ENCODE assay signal across 12 cellular contexts in the genomic region with DNA sequence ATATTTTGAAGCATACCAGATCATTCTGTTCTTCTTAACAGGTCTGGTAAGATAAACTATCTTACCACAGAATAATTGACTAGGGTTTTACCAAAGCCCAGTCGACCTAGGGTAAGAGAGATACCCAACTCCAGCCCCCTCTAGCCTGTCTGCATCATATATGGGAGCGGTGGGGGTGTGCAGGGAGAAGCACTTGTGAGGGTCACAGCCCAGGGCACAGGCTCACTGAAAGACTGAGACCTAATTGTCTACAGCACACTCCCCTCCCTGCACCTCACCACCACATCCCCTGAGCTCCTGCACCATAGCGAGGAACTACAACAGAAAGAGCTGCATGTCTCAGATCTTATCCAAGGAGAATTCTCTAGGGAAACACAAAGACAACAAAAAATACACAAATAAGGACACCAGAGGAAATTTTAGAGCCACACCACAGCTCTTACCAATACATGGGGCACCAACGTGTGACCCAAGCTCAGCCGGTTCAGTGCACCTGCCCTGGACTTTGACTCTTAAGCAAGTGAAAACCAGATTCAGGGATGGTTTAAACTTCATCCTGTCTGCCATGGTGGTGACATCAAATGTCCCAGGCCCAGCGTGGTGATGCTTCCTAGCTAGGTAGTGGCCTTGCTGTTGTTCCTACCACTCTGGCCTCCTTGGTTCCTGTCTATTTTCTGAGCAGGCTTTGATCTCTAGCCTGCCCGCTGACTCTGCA.
A peak's percentile ranks its signal among the peaks of the same experiment; 100 is the strongest.
DNase-seq lines count a peak whose midpoint lies in the region; ATAC-seq and TF ChIP-seq lines count a peak whose summit lies in the region.
"Had no signal": no experiment of that assay in that cellular context is flagged by ENCODE, and none has a peak within 500 bp of the region (broad histone marks: within the 10 kb centered on the region; RNA-seq: fewer than 3 reads in every experiment).

No MANE protein-coding gene starts in this region.

- H3K9ac ChIP-seq in Loucy (ENCODE audit: low read depth, low read length, poor library complexity, severe bottlenecking) (no peak overlapping the region), liver (ENCODE audit: low read depth in 1 of 2, low read length in 2 of 2) (no peak overlapping the region)

- no peaks in the 10 kb centered on the region for H3F3A ChIP-seq in Loucy (ENCODE audit: low read depth)

- H3K9me2 ChIP-seq in Loucy (replicated peaks; ENCODE audit: low read depth, low read length): no peaks in the 10 kb centered on the region

- WGBS in liver: 72% methylated on average over 7 of the region's 7 CpGs

- H4K20me1 ChIP-seq in Loucy (ENCODE audit: insufficient read depth, low read length, poor library complexity, severe bottlenecking): no peaks in the 10 kb centered on the region

- intact Hi-C loops in left cardiac atrium (cut with DNase I): no loop called here

- H3K27me3 Mint-ChIP-seq in stimulated activated memory B cell treated with anti-CD40 and anti-IgM and Interleukin-4, amounts not matched to agents 10 μg/mL and 1 μg/mL and 100 μg/mL, for 72 hours: peaks cover 4% of the 10 kb centered on the region
- peaks cover 52% of the 10 kb centered on the region for H3K27me3 Mint-ChIP-seq in progenitor cell of endocrine pancreas
- no peaks in the 10 kb centered on the region for H3K27me3 Mint-ChIP-seq in activated naive CD8-positive, alpha-beta T cell treated with anti-CD3 and anti-CD28 coated beads, Interleukin-2, amount 50 U/mL, for 24 hours

- no peak for TF ChIP-seq RAD21 in liver (IDR thresholded peaks at IDR 0.05)

- H3K27ac Mint-ChIP-seq in stimulated activated memory B cell treated with anti-CD40 and anti-IgM and Interleukin-4, amounts not matched to agents 10 μg/mL and 1 μg/mL and 100 μg/mL, for 72 hours: no peak overlapping the region
- no peak overlapping the region for H3K27ac Mint-ChIP-seq in progenitor cell of endocrine pancreas
- H3K27ac Mint-ChIP-seq in activated naive CD8-positive, alpha-beta T cell treated with anti-CD3 and anti-CD28 coated beads, Interleukin-2, amount 50 U/mL, for 24 hours: no peak overlapping the region
- H3K27ac Mint-ChIP-seq: B cell; CD4-positive, alpha-beta T cell; HFFc6 had no signal

- H3K4me2 ChIP-seq in Loucy (ENCODE audit: low read depth, low read length, poor library complexity, severe bottlenecking): no peak overlapping the region

- H3K9me3 Mint-ChIP-seq in stimulated activated memory B cell treated with anti-CD40 and anti-IgM and Interleukin-4, amounts not matched to agents 10 μg/mL and 1 μg/mL and 100 μg/mL, for 72 hours: no peaks in the 10 kb centered on the region
- H3K9me3 Mint-ChIP-seq in progenitor cell of endocrine pancreas (ENCODE audit: low read depth): no peaks in the 10 kb centered on the region
- H3K9me3 Mint-ChIP-seq in activated naive CD8-positive, alpha-beta T cell treated with anti-CD3 and anti-CD28 coated beads, Interleukin-2, amount 50 U/mL, for 24 hours: no peaks in the 10 kb centered on the region
- H3K9me3 Mint-ChIP-seq: CD4-positive, alpha-beta T cell; HFFc6 had no signal

- TF ChIP-seq CTCF in Loucy (conservative IDR thresholded peaks at IDR 0.05; ENCODE audit: low read length) (no peak), liver (IDR thresholded peaks at IDR 0.05; ENCODE audit: low read depth, low read length, missing input control) (no peak), progenitor cell of endocrine pancreas (IDR thresholded peaks at IDR 0.05; ENCODE audit: unreplicated experiment) (no peak)

- ATAC-seq in stimulated activated memory B cell treated with anti-CD40 and anti-IgM and Interleukin-4, amounts not matched to agents 10 μg/mL and 1 μg/mL and 100 μg/mL, for 72 hours: peak; percentile 20
- no peak for ATAC-seq in left cardiac atrium
- ATAC-seq in activated naive CD8-positive, alpha-beta T cell treated with anti-CD3 and anti-CD28 coated beads, Interleukin-2, amount 50 U/mL, for 24 hours: no peak

- no peaks in the 10 kb centered on the region for H3K36me3 ChIP-seq in Loucy (ENCODE audit: insufficient read depth, low read length)
- no peaks in the 10 kb centered on the region for H3K36me3 ChIP-seq in liver (ENCODE audit: control insufficient read depth in 4 of 4, insufficient read depth in 3 of 4, low read depth in 1 of 4, low read length in 3 of 4)

- no peak overlapping the region for H3K27ac ChIP-seq in liver (ENCODE audit: low read depth in 1 of 2, low read length in 2 of 2)

- H3K4me1 Mint-ChIP-seq in stimulated activated memory B cell treated with anti-CD40 and anti-IgM and Interleukin-4, amounts not matched to agents 10 μg/mL and 1 μg/mL and 100 μg/mL, for 72 hours: no peaks in the 10 kb centered on the region
- no peaks in the 10 kb centered on the region for H3K4me1 Mint-ChIP-seq in progenitor cell of endocrine pancreas (ENCODE audit: low read depth)
- H3K4me1 Mint-ChIP-seq in activated naive CD8-positive, alpha-beta T cell treated with anti-CD3 and anti-CD28 coated beads, Interleukin-2, amount 50 U/mL, for 24 hours: no peaks in the 10 kb centered on the region
- H3K4me1 Mint-ChIP-seq: B cell had no signal

- H3K4me3 ChIP-seq in Loucy (ENCODE audit: low read length, poor library complexity, severe bottlenecking) (no peak overlapping the region), liver (ENCODE audit: low read depth in 1 of 3, low read length in 3 of 3) (no peak overlapping the region)

- H3K9me3 ChIP-seq in Loucy (ENCODE audit: insufficient read depth, low read depth, low read length) (no peaks in the 10 kb centered on the region), liver (ENCODE audit: control insufficient read depth in 4 of 4, low read length in 3 of 4) (no peaks in the 10 kb centered on the region)

- peak; percentile 22 for DNase-seq in ecto neural progenitor cell (ENCODE audit: low spot score)
- DNase-seq in left cardiac atrium: no peak
- no peak for DNase-seq in progenitor cell of endocrine pancreas (ENCODE audit: low spot score, unreplicated experiment)
- no peak for DNase-seq in activated naive CD8-positive, alpha-beta T cell treated with anti-CD3 and anti-CD28 coated beads, Interleukin-2, amount 50 U/mL, for 24 hours
- DNase-seq: C1 segment of cervical spinal cord; CD4-positive, alpha-beta T cell; HCEC 1CT; HFFc6 had no signal

- H2AFZ ChIP-seq in Loucy (ENCODE audit: low read length): peak overlapping the region; percentile 47; the same call in 1 of the 2 replicates

- H3K27me3 ChIP-seq in Loucy (ENCODE audit: insufficient read depth, low read length, poor library complexity, severe bottlenecking): no peaks in the 10 kb centered on the region
- no peaks in the 10 kb centered on the region for H3K27me3 ChIP-seq in liver (ENCODE audit: control insufficient read depth in 4 of 4, insufficient read depth in 4 of 4, low read length in 3 of 4)

- H3K36me3 Mint-ChIP-seq in stimulated activated memory B cell treated with anti-CD40 and anti-IgM and Interleukin-4, amounts not matched to agents 10 μg/mL and 1 μg/mL and 100 μg/mL, for 72 hours: no peaks in the 10 kb centered on the region
- no peaks in the 10 kb centered on the region for H3K36me3 Mint-ChIP-seq in progenitor cell of endocrine pancreas (ENCODE audit: insufficient read depth)
- no peaks in the 10 kb centered on the region for H3K36me3 Mint-ChIP-seq in activated naive CD8-positive, alpha-beta T cell treated with anti-CD3 and anti-CD28 coated beads, Interleukin-2, amount 50 U/mL, for 24 hours (ENCODE audit: low read depth)

- H3K4me3 Mint-ChIP-seq in stimulated activated memory B cell treated with anti-CD40 and anti-IgM and Interleukin-4, amounts not matched to agents 10 μg/mL and 1 μg/mL and 100 μg/mL, for 72 hours: no peak overlapping the region
- no peak overlapping the region for H3K4me3 Mint-ChIP-seq in progenitor cell of endocrine pancreas (ENCODE audit: low read depth)
- H3K4me3 Mint-ChIP-seq in activated naive CD8-positive, alpha-beta T cell treated with anti-CD3 and anti-CD28 coated beads, Interleukin-2, amount 50 U/mL, for 24 hours: no peak overlapping the region
- H3K4me3 Mint-ChIP-seq: B cell; CD4-positive, alpha-beta T cell; HFFc6 had no signal

- H3K4me1 ChIP-seq in Loucy (ENCODE audit: insufficient read depth, low read length, poor library complexity, severe bottlenecking) (peaks cover 19% of the 10 kb centered on the region), liver (ENCODE audit: control insufficient read depth in 4 of 4, insufficient read depth in 4 of 4, low read length in 3 of 4) (no peaks in the 10 kb centered on the region)

- H3K79me2 ChIP-seq in Loucy (ENCODE audit: insufficient read depth, low read length): no peaks in the 10 kb centered on the region

TF ChIP-seq in liver, 16 proteins besides CTCF, POLR2A, EP300 and RAD21 (continues in another document):
- TF ChIP-seq GABPA (IDR thresholded peaks at IDR 0.05 in 1 of 2, conservative IDR thresholded peaks at IDR 0.05 in 1 of 2) (no peak), SP1 (IDR thresholded peaks at IDR 0.05) (peak; percentile 59), FOXA2 (IDR thresholded peaks at IDR 0.05) (no peak), NR2F2 (IDR thresholded peaks at IDR 0.05) (peak; percentile 21), HNF4G (IDR thresholded peaks at IDR 0.05) (peak; percentile 65), RXRA (IDR thresholded peaks at IDR 0.05) (peak; percentile 61 to 80)
- TF ChIP-seq, protein P1, sequence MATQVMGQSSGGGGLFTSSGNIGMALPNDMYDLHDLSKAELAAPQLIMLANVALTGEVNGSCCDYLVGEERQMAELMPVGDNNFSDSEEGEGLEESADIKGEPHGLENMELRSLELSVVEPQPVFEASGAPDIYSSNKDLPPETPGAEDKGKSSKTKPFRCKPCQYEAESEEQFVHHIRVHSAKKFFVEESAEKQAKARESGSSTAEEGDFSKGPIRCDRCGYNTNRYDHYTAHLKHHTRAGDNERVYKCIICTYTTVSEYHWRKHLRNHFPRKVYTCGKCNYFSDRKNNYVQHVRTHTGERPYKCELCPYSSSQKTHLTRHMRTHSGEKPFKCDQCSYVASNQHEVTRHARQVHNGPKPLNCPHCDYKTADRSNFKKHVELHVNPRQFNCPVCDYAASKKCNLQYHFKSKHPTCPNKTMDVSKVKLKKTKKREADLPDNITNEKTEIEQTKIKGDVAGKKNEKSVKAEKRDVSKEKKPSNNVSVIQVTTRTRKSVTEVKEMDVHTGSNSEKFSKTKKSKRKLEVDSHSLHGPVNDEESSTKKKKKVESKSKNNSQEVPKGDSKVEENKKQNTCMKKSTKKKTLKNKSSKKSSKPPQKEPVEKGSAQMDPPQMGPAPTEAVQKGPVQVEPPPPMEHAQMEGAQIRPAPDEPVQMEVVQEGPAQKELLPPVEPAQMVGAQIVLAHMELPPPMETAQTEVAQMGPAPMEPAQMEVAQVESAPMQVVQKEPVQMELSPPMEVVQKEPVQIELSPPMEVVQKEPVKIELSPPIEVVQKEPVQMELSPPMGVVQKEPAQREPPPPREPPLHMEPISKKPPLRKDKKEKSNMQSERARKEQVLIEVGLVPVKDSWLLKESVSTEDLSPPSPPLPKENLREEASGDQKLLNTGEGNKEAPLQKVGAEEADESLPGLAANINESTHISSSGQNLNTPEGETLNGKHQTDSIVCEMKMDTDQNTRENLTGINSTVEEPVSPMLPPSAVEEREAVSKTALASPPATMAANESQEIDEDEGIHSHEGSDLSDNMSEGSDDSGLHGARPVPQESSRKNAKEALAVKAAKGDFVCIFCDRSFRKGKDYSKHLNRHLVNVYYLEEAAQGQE (IDR thresholded peaks at IDR 0.05): no peak
